Comparison of ENCODE assay signal across 35 cellular contexts in the genomic region with DNA sequence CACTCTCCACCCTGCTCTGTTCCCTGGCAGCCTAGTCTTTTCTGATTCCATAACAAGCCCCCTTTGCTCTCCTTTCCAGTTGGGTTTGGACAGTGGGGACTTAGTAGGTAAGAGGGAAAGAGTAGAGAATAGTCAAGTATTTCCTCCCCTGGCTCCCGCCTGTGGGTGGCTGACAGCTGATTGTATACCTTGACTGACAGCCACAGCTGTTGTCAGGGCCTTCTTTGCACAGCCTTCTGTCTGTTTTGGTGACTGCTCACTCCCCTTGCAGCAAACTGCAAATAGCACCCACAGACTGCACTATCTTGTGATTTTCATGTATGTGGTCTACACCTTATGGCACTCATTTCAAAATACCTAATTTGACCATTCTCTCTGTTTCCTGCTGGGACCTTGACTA.
"Had no signal": no experiment of that assay in that cellular context is flagged by ENCODE, and none has a peak within 500 bp of the region (broad histone marks: within the 10 kb centered on the region; RNA-seq: fewer than 3 reads in every experiment).

No MANE protein-coding gene starts in this region.

- H3K9me3 ChIP-seq: adrenal gland, body of pancreas had no signal

- H3K27me3 Mint-ChIP-seq: activated B cell treated with CpG ODN at 0.5 μM for 24 hours; activated CD4-positive, alpha-beta memory T cell treated with anti-CD3 and anti-CD28 coated beads for 36 hours; activated CD4-positive, alpha-beta T cell treated with anti-CD3 and anti-CD28 coated beads, Interleukin-2, amount 10 ng/mL, durations not matched to agents 24 days and 14 days; activated CD8-positive, alpha-beta T cell treated with anti-CD3 and anti-CD28 coated beads for 36 hours; activated naive CD8-positive, alpha-beta T cell treated with anti-CD3 and anti-CD28 coated beads for 36 hours; activated T-helper 17 cell treated with anti-CD3 and anti-CD28 coated beads, Interleukin-2, amount 50 U/mL, for 72 hours had no signal

- H3K4me1 Mint-ChIP-seq: activated B cell treated with CpG ODN at 0.5 μM for 24 hours; activated CD4-positive, alpha-beta T cell treated with anti-CD3 and anti-CD28 coated beads, Interleukin-2, amount 10 ng/mL, durations not matched to agents 24 days and 14 days; activated naive CD8-positive, alpha-beta T cell treated with anti-CD3 and anti-CD28 coated beads for 36 hours; activated T-helper 17 cell treated with anti-CD3 and anti-CD28 coated beads, Interleukin-2, amount 50 U/mL, for 72 hours had no signal

- H3K4me3 Mint-ChIP-seq: activated B cell treated with CpG ODN at 0.5 μM for 24 hours; activated CD4-positive, alpha-beta memory T cell treated with anti-CD3 and anti-CD28 coated beads for 36 hours; activated CD4-positive, alpha-beta T cell treated with anti-CD3 and anti-CD28 coated beads, Interleukin-2, amount 10 ng/mL, durations not matched to agents 24 days and 14 days; activated CD8-positive, alpha-beta T cell treated with anti-CD3 and anti-CD28 coated beads for 36 hours; activated naive CD4-positive, alpha-beta T cell treated with anti-CD3 and anti-CD28 coated beads for 36 hours; activated naive CD8-positive, alpha-beta T cell treated with anti-CD3 and anti-CD28 coated beads for 36 hours; activated T-cell treated with anti-CD3 and anti-CD28 coated beads, Interleukin-2, amount 50 U/mL, for 4 hours; activated T-cell treated with anti-CD3 and anti-CD28 coated beads, Interleukin-2, amount 50 U/mL, for 72 hours; activated T-helper 1 cell treated with anti-CD3 and anti-CD28 coated beads, Interleukin-12 subunit alpha, Interleukin-12 subunit beta, Interleukin-2, Interleukin-4 antibody, amounts not matched to agents 30 ng/mL and 10 ng/mL and 1 ng/mL, durations not matched to agents 14 hours and 24 hours and 36 hours; activated T-helper 17 cell treated with anti-CD3 and anti-CD28 coated beads, Interleukin-2, amount 50 U/mL, for 72 hours; T-helper 1 cell treated with Interleukin-12 subunit alpha and Interleukin-12 subunit beta and Interleukin-4 antibody, amounts not matched to agents 30 μg/mL and 1 μg/mL, for 36 hours; T-helper 2 cell treated with Interferon-gamma antibody and Interleukin-4, amounts not matched to agents 5 μg/mL and 100 μg/mL, for 36 hours had no signal

- ATAC-seq: activated CD8-positive, alpha-beta T cell treated with anti-CD3 and anti-CD28 coated beads for 36 hours; activated naive CD4-positive, alpha-beta T cell treated with anti-CD3 and anti-CD28 coated beads, Interleukin-2, amount 50 U/mL, for 72 hours; activated T-cell treated with anti-CD3 and anti-CD28 coated beads, Interleukin-2, amount 50 U/mL, for 4 hours; activated T-cell treated with anti-CD3 and anti-CD28 coated beads, Interleukin-2, amount 50 U/mL, for 72 hours; activated T-helper 17 cell treated with anti-CD3 and anti-CD28 coated beads, Interleukin-2, amount 50 U/mL, for 72 hours; body of pancreas had no signal

- H3K9me3 Mint-ChIP-seq: activated B cell treated with CpG ODN at 0.5 μM for 24 hours; activated T-helper 17 cell treated with anti-CD3 and anti-CD28 coated beads, Interleukin-2, amount 50 U/mL, for 72 hours had no signal

- H3K27ac ChIP-seq: adrenal gland, body of pancreas, brain microvascular endothelial cell, breast epithelium, VCaP had no signal

- H3K27ac Mint-ChIP-seq: activated B cell treated with CpG ODN at 0.5 μM for 24 hours; activated CD4-positive, alpha-beta memory T cell treated with anti-CD3 and anti-CD28 coated beads for 36 hours; activated CD4-positive, alpha-beta T cell treated with anti-CD3 and anti-CD28 coated beads, Interleukin-2, amount 10 ng/mL, durations not matched to agents 24 days and 14 days; activated CD8-positive, alpha-beta T cell treated with anti-CD3 and anti-CD28 coated beads for 36 hours; activated naive CD4-positive, alpha-beta T cell treated with anti-CD3 and anti-CD28 coated beads for 36 hours; activated naive CD4-positive, alpha-beta T cell treated with anti-CD3 and anti-CD28 coated beads, Interleukin-2, amount 50 U/mL, for 72 hours; activated naive CD8-positive, alpha-beta T cell treated with anti-CD3 and anti-CD28 coated beads for 36 hours; activated T-cell treated with anti-CD3 and anti-CD28 coated beads, Interleukin-2, amount 50 U/mL, for 72 hours; activated T-helper 1 cell treated with anti-CD3 and anti-CD28 coated beads, Interleukin-12 subunit alpha, Interleukin-12 subunit beta, Interleukin-2, Interleukin-4 antibody, amounts not matched to agents 30 ng/mL and 10 ng/mL and 1 ng/mL, durations not matched to agents 14 hours and 24 hours and 36 hours; activated T-helper 17 cell treated with anti-CD3 and anti-CD28 coated beads, Interleukin-2, amount 50 U/mL, for 72 hours; T-helper 1 cell treated with Interleukin-12 subunit alpha and Interleukin-12 subunit beta and Interleukin-4 antibody, amounts not matched to agents 30 μg/mL and 1 μg/mL, for 36 hours; T-helper 2 cell treated with Interferon-gamma antibody and Interleukin-4, amounts not matched to agents 5 μg/mL and 100 μg/mL, for 36 hours had no signal

- H3K27me3 ChIP-seq: adrenal gland, body of pancreas, brain microvascular endothelial cell, breast epithelium had no signal

- H3K36me3 ChIP-seq: adrenal gland, brain microvascular endothelial cell, breast epithelium had no signal

- DNase-seq: activated B cell treated with CpG ODN at 0.5 μM for 24 hours; activated CD4-positive, alpha-beta memory T cell treated with anti-CD3 and anti-CD28 coated beads for 36 hours; activated CD4-positive, alpha-beta T cell treated with anti-CD3 and anti-CD28 coated beads for 4 hours; activated CD4-positive, alpha-beta T cell treated with anti-CD3 and anti-CD28 coated beads, Interleukin-2, amount 10 ng/mL, durations not matched to agents 24 days and 14 days; activated CD4-positive, alpha-beta T cell treated with anti-CD3 and anti-CD28 coated beads, Interleukin-2, amount 50 U/mL, for 1 hour; activated CD4-positive, alpha-beta T cell treated with anti-CD3 and anti-CD28 coated beads, Interleukin-2, amount 50 U/mL, for 4 hours; activated CD4-positive, CD25-positive, alpha-beta regulatory T cell treated with anti-CD3 and anti-CD28 coated beads, Interleukin-2, amount 50 U/mL, for 72 hours; activated CD8-positive, alpha-beta memory T cell treated with anti-CD3 and anti-CD28 coated beads, Interleukin-2, amount 50 U/mL, for 4 hours; activated CD8-positive, alpha-beta T cell treated with anti-CD3 and anti-CD28 coated beads for 36 hours; activated effector memory CD4-positive, alpha-beta T cell treated with anti-CD3 and anti-CD28 coated beads, Interleukin-2, amount 50 U/mL, for 16 hours; activated gamma-delta T cell treated with Interleukin-2 at 50 U/mL for 16 hours; activated naive CD4-positive, alpha-beta T cell; activated naive CD4-positive, alpha-beta T cell treated with anti-CD3 and anti-CD28 coated beads for 36 hours; activated naive CD4-positive, alpha-beta T cell treated with anti-CD3 and anti-CD28 coated beads, Interleukin-2, amount 50 U/mL, for 16 hours; activated naive CD8-positive, alpha-beta T cell treated with anti-CD3 and anti-CD28 coated beads for 36 hours; activated T-cell treated with anti-CD3 and anti-CD28 coated beads for 4 hours; activated T-cell treated with anti-CD3 and anti-CD28 coated beads, Interleukin-2, amount 50 U/mL, for 1 hour; activated T-cell treated with anti-CD3 and anti-CD28 coated beads, Interleukin-2, amount 50 U/mL, for 4 hours; activated T-cell treated with anti-CD3 and anti-CD28 coated beads, Interleukin-2, amount 50 U/mL, for 72 hours; adrenal gland; amniotic stem cell; aorta; body of pancreas; brain microvascular endothelial cell; central memory CD4-positive, alpha-beta T cell; T-helper 1 cell; T-helper 2 cell; T-helper 9 cell had no signal

- H3K4me1 ChIP-seq: adrenal gland, body of pancreas, breast epithelium had no signal

- H3K4me3 ChIP-seq: adrenal gland, body of pancreas, breast epithelium had no signal
